In genomic region chrX:101391831-101392230, GRCh38 we compare ENCODE assay signal across 8 cellular contexts. TPM values are rescaled to one million over a fixed set of nuclear protein-coding genes. Genes with fewer than 3 reads are reported as not detected.
ATAC-seq and TF ChIP-seq lines count a peak whose summit lies in the region.

No MANE protein-coding gene starts in this region.

- H3K4me2 ChIP-seq in Loucy (ENCODE audit: low read depth, low read length, poor library complexity, severe bottlenecking) (peak overlapping the region; percentile 94), neural cell (ENCODE audit: low read length) (peak overlapping the region; percentile 59)

- H2AFZ ChIP-seq in Loucy (ENCODE audit: low read length) (no peak overlapping the region), neural cell (ENCODE audit: low read depth, low read length) (no peak overlapping the region)

- H3F3A ChIP-seq in Loucy (ENCODE audit: low read depth) (no peaks in the 10 kb centered on the region), neural cell (ENCODE audit: insufficient read depth, low read length, poor library complexity, severe bottlenecking) (no peaks in the 10 kb centered on the region)

- H3K9me3 ChIP-seq in Loucy (ENCODE audit: insufficient read depth, low read depth, low read length): no peaks in the 10 kb centered on the region
- no peaks in the 10 kb centered on the region for H3K9me3 ChIP-seq in ectodermal cell (ENCODE audit: control insufficient read depth, low read length)
- no peaks in the 10 kb centered on the region for H3K9me3 ChIP-seq in neural cell (ENCODE audit: low read length)

- no peak for ATAC-seq in HG03378 (IDR thresholded peaks at IDR 0.05; ENCODE audit: unreplicated experiment)
- ATAC-seq in GM21619 (IDR thresholded peaks at IDR 0.05; ENCODE audit: unreplicated experiment): no peak
- ATAC-seq in GM18520 (IDR thresholded peaks at IDR 0.05; ENCODE audit: unreplicated experiment): no peak
- no peak for ATAC-seq in HG02610 (IDR thresholded peaks at IDR 0.05; ENCODE audit: unreplicated experiment)

- peak overlapping the region; percentile 92 for H3K9ac ChIP-seq in Loucy (ENCODE audit: low read depth, low read length, poor library complexity, severe bottlenecking)
- H3K9ac ChIP-seq in neural cell (ENCODE audit: low read length): peak overlapping the region; percentile 76

- TF ChIP-seq EP300 in neural cell (conservative IDR thresholded peaks at IDR 0.05; ENCODE audit: poor library complexity, severe bottlenecking): no peak

- H4K20me1 ChIP-seq in Loucy (ENCODE audit: insufficient read depth, low read length, poor library complexity, severe bottlenecking) (peaks cover 26% of the 10 kb centered on the region), neural cell (ENCODE audit: insufficient read depth) (no peaks in the 10 kb centered on the region)

- H3K4me3 ChIP-seq in Loucy (ENCODE audit: low read length, poor library complexity, severe bottlenecking) (peak overlapping the region; percentile 97), ectodermal cell (ENCODE audit: insufficient read depth, low read depth, low read length) (peak overlapping the region; percentile 68), neural cell (ENCODE audit: low read length) (peak overlapping the region; percentile 68)

- H3K4me1 ChIP-seq in Loucy (ENCODE audit: insufficient read depth, low read length, poor library complexity, severe bottlenecking) (peaks cover 4% of the 10 kb centered on the region), ectodermal cell (ENCODE audit: control insufficient read depth, insufficient read depth, low read length) (no peaks in the 10 kb centered on the region)

- WGBS in ectodermal cell, 2 experiments: 54 to 56% methylated on average over 4 to 6 of the region's 6 CpGs

- TF ChIP-seq CTCF in C4-2B (conservative IDR thresholded peaks at IDR 0.05) (no peak), Loucy (conservative IDR thresholded peaks at IDR 0.05; ENCODE audit: low read length) (no peak), neural cell (IDR thresholded peaks at IDR 0.05; ENCODE audit: poor library complexity, severe bottlenecking) (no peak)

- no peak for TF ChIP-seq RAD21 in neural cell (conservative IDR thresholded peaks at IDR 0.05)

- peaks cover 37% of the 10 kb centered on the region for H3K79me2 ChIP-seq in Loucy (ENCODE audit: insufficient read depth, low read length)
- H3K79me2 ChIP-seq in neural cell (replicated peaks; ENCODE audit: insufficient read depth, low read length): no peaks in the 10 kb centered on the region

- H3K9me2 ChIP-seq in Loucy (replicated peaks; ENCODE audit: low read depth, low read length) (no peaks in the 10 kb centered on the region), neural cell (ENCODE audit: insufficient read depth, low read length) (no peaks in the 10 kb centered on the region)

- H3K36me3 ChIP-seq in Loucy (ENCODE audit: insufficient read depth, low read length) (peaks cover 19% of the 10 kb centered on the region), ectodermal cell (ENCODE audit: control insufficient read depth, insufficient read depth, low read length) (no peaks in the 10 kb centered on the region), neural cell (ENCODE audit: insufficient read depth, low read length) (no peaks in the 10 kb centered on the region)

- H3K27ac ChIP-seq in C4-2B: peak overlapping the region; percentile 87; the same call in 1 of the 2 replicates
- H3K27ac ChIP-seq in ectodermal cell (ENCODE audit: insufficient read depth, low read depth, low read length, poor library complexity, severe bottlenecking): no peak overlapping the region
- H3K27ac ChIP-seq in neural cell (ENCODE audit: low read length): peak overlapping the region; percentile 80

- H3K27me3 ChIP-seq in Loucy (ENCODE audit: insufficient read depth, low read length, poor library complexity, severe bottlenecking) (peaks cover 5% of the 10 kb centered on the region), ectodermal cell (ENCODE audit: control insufficient read depth, insufficient read depth, low read length, poor library complexity, severe bottlenecking) (no peaks in the 10 kb centered on the region), neural cell (ENCODE audit: insufficient read depth, low read depth, low read length) (no peaks in the 10 kb centered on the region)

TF ChIP-seq in neural cell, 6 proteins besides CTCF, POLR2A, EP300 and RAD21:
- TF ChIP-seq MXI1 (conservative IDR thresholded peaks at IDR 0.05; ENCODE audit: poor library complexity, severe bottlenecking) (no peak), TAF1 (IDR thresholded peaks at IDR 0.05; ENCODE audit: low read depth) (no peak), EZH2 (IDR thresholded peaks at IDR 0.05; ENCODE audit: borderline replicate concordance, insufficient read depth, low read length, poor library complexity, severe bottlenecking) (no peak), SMC3 (conservative IDR thresholded peaks at IDR 0.05; ENCODE audit: poor library complexity) (no peak), POLR2AphosphoS5 (IDR thresholded peaks at IDR 0.05) (no peak)
- TF ChIP-seq, protein P1, sequence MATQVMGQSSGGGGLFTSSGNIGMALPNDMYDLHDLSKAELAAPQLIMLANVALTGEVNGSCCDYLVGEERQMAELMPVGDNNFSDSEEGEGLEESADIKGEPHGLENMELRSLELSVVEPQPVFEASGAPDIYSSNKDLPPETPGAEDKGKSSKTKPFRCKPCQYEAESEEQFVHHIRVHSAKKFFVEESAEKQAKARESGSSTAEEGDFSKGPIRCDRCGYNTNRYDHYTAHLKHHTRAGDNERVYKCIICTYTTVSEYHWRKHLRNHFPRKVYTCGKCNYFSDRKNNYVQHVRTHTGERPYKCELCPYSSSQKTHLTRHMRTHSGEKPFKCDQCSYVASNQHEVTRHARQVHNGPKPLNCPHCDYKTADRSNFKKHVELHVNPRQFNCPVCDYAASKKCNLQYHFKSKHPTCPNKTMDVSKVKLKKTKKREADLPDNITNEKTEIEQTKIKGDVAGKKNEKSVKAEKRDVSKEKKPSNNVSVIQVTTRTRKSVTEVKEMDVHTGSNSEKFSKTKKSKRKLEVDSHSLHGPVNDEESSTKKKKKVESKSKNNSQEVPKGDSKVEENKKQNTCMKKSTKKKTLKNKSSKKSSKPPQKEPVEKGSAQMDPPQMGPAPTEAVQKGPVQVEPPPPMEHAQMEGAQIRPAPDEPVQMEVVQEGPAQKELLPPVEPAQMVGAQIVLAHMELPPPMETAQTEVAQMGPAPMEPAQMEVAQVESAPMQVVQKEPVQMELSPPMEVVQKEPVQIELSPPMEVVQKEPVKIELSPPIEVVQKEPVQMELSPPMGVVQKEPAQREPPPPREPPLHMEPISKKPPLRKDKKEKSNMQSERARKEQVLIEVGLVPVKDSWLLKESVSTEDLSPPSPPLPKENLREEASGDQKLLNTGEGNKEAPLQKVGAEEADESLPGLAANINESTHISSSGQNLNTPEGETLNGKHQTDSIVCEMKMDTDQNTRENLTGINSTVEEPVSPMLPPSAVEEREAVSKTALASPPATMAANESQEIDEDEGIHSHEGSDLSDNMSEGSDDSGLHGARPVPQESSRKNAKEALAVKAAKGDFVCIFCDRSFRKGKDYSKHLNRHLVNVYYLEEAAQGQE (IDR thresholded peaks at IDR 0.05; ENCODE audit: borderline replicate concordance): no peak

RNA-seq across cellular contexts. Expression of gene RPL36A, which starts 1.0 kb away (rescaled TPM):
- polyA plus RNA-seq in ectodermal cell (2013, experiment 1 of 4): 2,488 TPM
- polyA plus RNA-seq in ectodermal cell (2013, experiment 2 of 4): 2,299 TPM
- 2,315 TPM for polyA plus RNA-seq in ectodermal cell (2013, experiment 3 of 4)
- 2,702 TPM for polyA plus RNA-seq in ectodermal cell (2013, experiment 4 of 4)
- 1,366 and 1,978 TPM in 2 replicates for polyA plus RNA-seq in neural cell
- polyA minus RNA-seq in neural cell: 95.9 and 408 TPM in 2 replicates

RNA-seq across cellular contexts. Expression of gene BTK, which starts 5.8 kb away (rescaled TPM):
- polyA plus RNA-seq in ectodermal cell (2013, experiment 1 of 4): 0.87 TPM
- 0.76 TPM for polyA plus RNA-seq in ectodermal cell (2013, experiment 2 of 4)
- polyA plus RNA-seq in ectodermal cell (2013, experiment 3 of 4): 0.80 TPM
- polyA plus RNA-seq in ectodermal cell (2013, experiment 4 of 4): 0.69 TPM
- polyA plus RNA-seq in neural cell: not detected in 2 replicates
- not detected in 2 replicates for polyA minus RNA-seq in neural cell

RNA-seq across cellular contexts. Expression of gene GLA, which starts 15.9 kb away (rescaled TPM):
- polyA plus RNA-seq in ectodermal cell (2013, experiment 1 of 4): 42.4 TPM
- polyA plus RNA-seq in ectodermal cell (2013, experiment 2 of 4): 47.1 TPM
- polyA plus RNA-seq in ectodermal cell (2013, experiment 3 of 4): 34.9 TPM
- 34.0 TPM for polyA plus RNA-seq in ectodermal cell (2013, experiment 4 of 4)
- 39.0 and 57.5 TPM in 2 replicates for polyA plus RNA-seq in neural cell
- 9.7 and 12.4 TPM in 2 replicates for polyA minus RNA-seq in neural cell

RNA-seq across cellular contexts. Expression of gene HNRNPH2, which starts 16.2 kb away (rescaled TPM):
- polyA plus RNA-seq in ectodermal cell (2013, experiment 1 of 4): 118 TPM
- 121 TPM for polyA plus RNA-seq in ectodermal cell (2013, experiment 2 of 4)
- 69.7 TPM for polyA plus RNA-seq in ectodermal cell (2013, experiment 3 of 4)
- 75.7 TPM for polyA plus RNA-seq in ectodermal cell (2013, experiment 4 of 4)
- 136 and 167 TPM in 2 replicates for polyA plus RNA-seq in neural cell
- polyA minus RNA-seq in neural cell: 98.4 and 105 TPM in 2 replicates

RNA-seq across cellular contexts. Expression of gene TIMM8A, which starts 43.3 kb away (rescaled TPM):
- 21.8 TPM for polyA plus RNA-seq in ectodermal cell (2013, experiment 1 of 4)
- polyA plus RNA-seq in ectodermal cell (2013, experiment 2 of 4): 21.3 TPM
- polyA plus RNA-seq in ectodermal cell (2013, experiment 3 of 4): 15.1 TPM
- 16.5 TPM for polyA plus RNA-seq in ectodermal cell (2013, experiment 4 of 4)
- 3.1 and 7.2 TPM in 2 replicates for polyA plus RNA-seq in neural cell
- 7.3 and 7.9 TPM in 2 replicates for polyA minus RNA-seq in neural cell
